ENCODE assay signal across 2 cellular contexts in genomic region chr2:3649581-3649980, GRCh38.
TF ChIP-seq lines count a peak whose summit lies in the region.

No MANE protein-coding gene starts in this region.

TF ChIP-seq in HepG2, 621 proteins besides CTCF, POLR2A, EP300 and RAD21:
- TF ChIP-seq PHF21A (CRISPR knock-in tag; IDR thresholded peaks at IDR 0.05) (no peak), ZNF142 (CRISPR knock-in tag; IDR thresholded peaks at IDR 0.05) (no peak), ZBTB33 (CRISPR knock-in tag; IDR thresholded peaks at IDR 0.05) (peak; percentile 26; the same call in 1 of the 2 replicates), ZMYM2 (CRISPR knock-in tag; IDR thresholded peaks at IDR 0.05) (no peak), HMGA1 (CRISPR knock-in tag; conservative IDR thresholded peaks at IDR 0.05) (no peak), HNRNPLL (IDR thresholded peaks at IDR 0.05; ENCODE audit: low read depth, low read length, poor library complexity, severe bottlenecking) (peak; percentile 8), ZNF432 (CRISPR knock-in tag; IDR thresholded peaks at IDR 0.05; ENCODE audit: borderline replicate concordance) (no peak), ZNF564 (CRISPR knock-in tag; IDR thresholded peaks at IDR 0.05) (no peak)

TF ChIP-seq in K562, 482 proteins besides CTCF, POLR2A, EP300 and RAD21:
- TF ChIP-seq BHLHE40 (IDR thresholded peaks at IDR 0.05; ENCODE audit: low read length), result peak; percentile 42
- TF ChIP-seq ZNF140 (CRISPR knock-in tag; IDR thresholded peaks at IDR 0.05), result no peak
- no peak for TF ChIP-seq ZNF212 (CRISPR knock-in tag; IDR thresholded peaks at IDR 0.05)
